Comparison of ENCODE assay signal across 7 cellular contexts in the genomic region with DNA sequence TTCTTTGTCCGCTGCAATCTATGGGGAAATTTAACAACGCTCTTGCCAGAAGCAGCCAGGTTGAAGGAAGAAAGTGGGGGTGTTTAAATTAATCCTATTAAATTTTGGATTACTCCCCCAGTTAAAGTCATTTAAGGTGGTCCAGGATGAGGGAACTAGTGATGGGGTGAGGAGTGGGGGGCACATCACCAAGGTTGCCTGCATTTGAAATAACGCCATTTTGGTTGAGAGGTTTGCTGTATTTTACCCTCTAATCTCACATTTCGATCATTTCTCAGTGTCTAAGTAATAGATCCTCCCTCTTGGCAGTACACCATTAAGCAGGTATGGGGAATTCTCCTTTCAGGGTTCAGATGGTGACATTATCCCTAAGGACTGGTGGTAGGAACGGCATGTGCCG. TPM values are rescaled to one million over a fixed set of nuclear protein-coding genes. Genes with fewer than 3 reads are reported as not detected.
DNase-seq lines count a peak whose midpoint lies in the region; ATAC-seq and TF ChIP-seq lines count a peak whose summit lies in the region.

No MANE protein-coding gene starts in this region.

- no peaks in the 10 kb centered on the region for H3K9me3 ChIP-seq in HUES64 (ENCODE audit: insufficient read depth, low read depth, low read length)
- no peaks in the 10 kb centered on the region for H3K9me3 ChIP-seq in left lung
- H3K9me3 ChIP-seq in stomach, result no peaks in the 10 kb centered on the region

- ATAC-seq in left lung (no peak), HG03457 (IDR thresholded peaks at IDR 0.05; ENCODE audit: unreplicated experiment) (no peak)

- peaks cover 41% of the 10 kb centered on the region for H3K4me1 ChIP-seq in HUES64 (ENCODE audit: insufficient read depth, low read length)
- H3K4me1 ChIP-seq in left lung, result peaks cover 7 to 52% of the 10 kb centered on the region in 2 donors
- peaks cover 32 to 63% (median 55%) of the 10 kb centered on the region in 4 donors for H3K4me1 ChIP-seq in stomach

- DNase-seq in brain microvascular endothelial cell (no peak), left lung (no peak), stomach (no peak), NCI-H2227 treated with DMSO at 0.1 percent for 48 hours (lab: John Stamatoyannopoulos, UW) (no peak), GM10266 (ENCODE audit: extremely low spot score) (no peak)

- no peak for TF ChIP-seq EP300 in stomach (IDR thresholded peaks at IDR 0.05)

- TF ChIP-seq CTCF in brain microvascular endothelial cell (IDR thresholded peaks at IDR 0.05; ENCODE audit: low read depth, low read length, missing control alignments) (no peak), left lung (IDR thresholded peaks at IDR 0.05) (no peak), stomach (IDR thresholded peaks at IDR 0.05) (no peak), GM10266 (IDR thresholded peaks at IDR 0.05; ENCODE audit: control insufficient read depth, insufficient read depth, low read depth, missing control alignments) (no peak)

- H3K27ac ChIP-seq in HUES64 (ENCODE audit: low read depth, low read length) (no peak overlapping the region), brain microvascular endothelial cell (peak overlapping the region; percentile 54), left lung (peak overlapping the region in 1 of 2 donors; percentile 68), stomach (peak overlapping the region in 4 of 5 donors; percentile 46 to 81 (median 70))

- no peak for TF ChIP-seq POLR2A in stomach (IDR thresholded peaks at IDR 0.05)

- H3K4me3 ChIP-seq in HUES64 (ENCODE audit: low read length) (peak overlapping the region; percentile 65), brain microvascular endothelial cell (ENCODE audit: low read depth, low read length) (peak overlapping the region; percentile 77), left lung (peak overlapping the region; percentile 41 to 43), stomach (peak overlapping the region; percentile 53 to 73 (median 66))

- intact Hi-C loops in left lung (cut with DNase I), result no loop called here
- intact Hi-C loops in stomach (cut with DNase I; ENCODE audit: low total_unique reads), result no loop called here

- in situ Hi-C loops in brain microvascular endothelial cell (cut with HindIII; ENCODE audit: low pct_ligation_motif_present, low sequenced_read_pairs), result no loop called here

- WGBS in HUES64, result under 1% methylated on average over 6 of the region's 6 CpGs
- 1 to 4% (median 2%) methylated on average over 6 of the region's 6 CpGs for WGBS in stomach, 5 donors

- H3K36me3 ChIP-seq in HUES64 (ENCODE audit: insufficient read depth, low read length) (no peaks in the 10 kb centered on the region), brain microvascular endothelial cell (replicated peaks) (no peaks in the 10 kb centered on the region), left lung (no peaks in the 10 kb centered on the region), stomach (no peaks in the 10 kb centered on the region)

- no peak overlapping the region for H3K9ac ChIP-seq in HUES64 (ENCODE audit: low read depth, low read length)

- H3K27me3 ChIP-seq in HUES64 (ENCODE audit: insufficient read depth, low read length), result peaks cover 76% of the 10 kb centered on the region
- no peaks in the 10 kb centered on the region for H3K27me3 ChIP-seq in brain microvascular endothelial cell (replicated peaks)
- peaks cover 63 to 99% of the 10 kb centered on the region in 2 donors for H3K27me3 ChIP-seq in left lung
- H3K27me3 ChIP-seq in stomach, result peaks cover 7 to 72% (median 58%) of the 10 kb centered on the region in 3 donors

RNA-seq across cellular contexts. Expression of gene FLRT2, which starts 2.6 kb away (rescaled TPM):
- 12.0 TPM for polyA plus RNA-seq in HUES64 (2013, experiment 1 of 2)
- polyA plus RNA-seq in HUES64 (2013, experiment 2 of 2), result 12.8 TPM
- total RNA-seq in left lung (10 to 100 TPM; 19.1 to 24.3 TPM), stomach (10 to 100 TPM in 1 of 5 donors, 1 to 10 TPM in 1, under 1 TPM in 3; 0.45 to 34.1 (median 0.87) TPM)
- polyA plus RNA-seq in stomach, result 1 to 10 TPM in 2 of 3 donors, under 1 TPM in 1; 0.68 to 1.8 (median 1.5) TPM
